In genomic region chr17:19038007-19038406, GRCh38 we compare ENCODE assay signal across 2 cellular contexts. TPM values are rescaled to one million over a fixed set of nuclear protein-coding genes. Genes with fewer than 3 reads are reported as not detected.
"Had no signal": no experiment of that assay in that cellular context is flagged by ENCODE, and none has a peak within 500 bp of the region (broad histone marks: within the 10 kb centered on the region; RNA-seq: fewer than 3 reads in every experiment).

No MANE protein-coding gene starts in this region.

RNA-seq across cellular contexts. Expression of gene GRAP, which starts 8.8 kb away (rescaled TPM):
- total RNA-seq: fibroblast of villous mesenchyme, progenitor cell of endocrine pancreas had no signal
